In genomic region chr1:178542554-178543290, GRCh38 we compare ENCODE assay signal across 8 cellular contexts. TPM values are rescaled to one million over a fixed set of nuclear protein-coding genes. Genes with fewer than 3 reads are reported as not detected.
DNase-seq lines count a peak whose midpoint lies in the region; ATAC-seq and TF ChIP-seq lines count a peak whose summit lies in the region.

No MANE protein-coding gene starts in this region.

- H3K4me2 ChIP-seq in DND-41 (ENCODE audit: insufficient read depth, low read length), result peak overlapping the region; percentile 88

- H3K27ac ChIP-seq in DND-41 (ENCODE audit: low read length) (peak overlapping the region; percentile 62), RWPE2 (ENCODE audit: poor library complexity, severe bottlenecking) (peak overlapping the region; percentile 19), subcutaneous abdominal adipose tissue (ENCODE audit: low read depth, low read length) (peak overlapping the region; percentile 67)

- H3K4me1 ChIP-seq in DND-41 (ENCODE audit: insufficient read depth, low read length), result peaks cover 19% of the 10 kb centered on the region
- peaks cover 10% of the 10 kb centered on the region for H3K4me1 ChIP-seq in RWPE2 (ENCODE audit: insufficient read depth, poor library complexity, severe bottlenecking)
- H3K4me1 ChIP-seq in neuron (ENCODE audit: insufficient read depth, low read length), result peaks cover 7% of the 10 kb centered on the region
- H3K4me1 ChIP-seq in subcutaneous abdominal adipose tissue (ENCODE audit: control insufficient read depth in 5 of 5, insufficient read depth in 5 of 5, low read length in 5 of 5), result peaks cover 5 to 36% (median 30%) of the 10 kb centered on the region in 5 donors

- H4K20me1 ChIP-seq in DND-41 (ENCODE audit: insufficient read depth, low read length), result no peaks in the 10 kb centered on the region

- H3K9ac ChIP-seq in DND-41 (ENCODE audit: low read depth, low read length) (peak overlapping the region; percentile 58), subcutaneous abdominal adipose tissue (ENCODE audit: low read length in 5 of 5) (peak overlapping the region; percentile 26 to 81 (median 69))

- peak; percentile 80 for DNase-seq in DND-41
- DNase-seq in Jurkat, Clone E6-1 (ENCODE audit: low read depth, low spot score), result peak; percentile 42
- no peak for DNase-seq in RWPE2 (ENCODE audit: low spot score)
- peak; percentile 80 for DNase-seq in activated gamma-delta T cell treated with anti-CD3 and anti-CD28 coated beads, Interleukin-2, amount 50 U/mL, for 16 hours (ENCODE audit: low read depth)
- DNase-seq in foreskin melanocyte, result peak; percentile 81

- H2AFZ ChIP-seq in DND-41 (ENCODE audit: low read depth, low read length) (peak overlapping the region; percentile 93), neuron (ENCODE audit: low read depth, low read length) (peak overlapping the region; percentile 99)

- H3K27me3 ChIP-seq in DND-41 (ENCODE audit: insufficient read depth, low read length, poor library complexity), result peaks cover 5% of the 10 kb centered on the region
- no peaks in the 10 kb centered on the region for H3K27me3 ChIP-seq in RWPE2 (ENCODE audit: insufficient read depth, poor library complexity, severe bottlenecking)
- no peaks in the 10 kb centered on the region for H3K27me3 ChIP-seq in neuron (ENCODE audit: insufficient read depth, low read length)
- H3K27me3 ChIP-seq in subcutaneous abdominal adipose tissue (ENCODE audit: control insufficient read depth in 5 of 5, insufficient read depth in 4 of 5, low read length in 5 of 5), result peaks cover 0 to 12% (median 0%) of the 10 kb centered on the region in 5 donors

- ATAC-seq in DND-41 (ENCODE audit: insufficient read depth, low read depth) (peak; percentile 89), GM21723 (IDR thresholded peaks at IDR 0.05; ENCODE audit: unreplicated experiment) (peak; percentile 75), RWPE2 (ENCODE audit: low read depth) (peak; percentile 75)

- H3K4me3 ChIP-seq in DND-41 (ENCODE audit: low read depth in 1 of 2, low read length in 2 of 2) (peak overlapping the region; percentile 16 to 64; a peak in 3 of 4 replicates), RWPE2 (ENCODE audit: severe bottlenecking) (peak overlapping the region; percentile 49), neuron (ENCODE audit: low read length) (peak overlapping the region; percentile 89), subcutaneous abdominal adipose tissue (ENCODE audit: low read depth in 1 of 5, low read length in 5 of 5) (peak overlapping the region; percentile 83 to 93 (median 89))
- peak overlapping the region; percentile 83 for H3K4me3 ChIP-seq in Jurkat, Clone E6-1 (ENCODE audit: low read length)

- TF ChIP-seq CTCF in DND-41 (IDR thresholded peaks at IDR 0.05; ENCODE audit: borderline replicate concordance, extremely low read depth, low read length, poor library complexity, severe bottlenecking) (peak; percentile 93), RWPE2 (IDR thresholded peaks at IDR 0.05; ENCODE audit: poor library complexity, severe bottlenecking) (peak; percentile 99)

- H3K9me3 ChIP-seq in DND-41 (ENCODE audit: insufficient read depth, low read length, severe bottlenecking) (no peaks in the 10 kb centered on the region), RWPE2 (ENCODE audit: severe bottlenecking) (no peaks in the 10 kb centered on the region), neuron (ENCODE audit: low read length) (no peaks in the 10 kb centered on the region), subcutaneous abdominal adipose tissue (ENCODE audit: control insufficient read depth in 5 of 5, low read length in 5 of 5) (no peaks in the 10 kb centered on the region)

- no peaks in the 10 kb centered on the region for H3K79me2 ChIP-seq in DND-41 (ENCODE audit: insufficient read depth, low read length)

- H3K36me3 ChIP-seq in DND-41 (ENCODE audit: insufficient read depth, low read length) (no peaks in the 10 kb centered on the region), RWPE2 (ENCODE audit: low read depth) (no peaks in the 10 kb centered on the region), neuron (ENCODE audit: insufficient read depth, low read length) (peaks cover 3% of the 10 kb centered on the region), subcutaneous abdominal adipose tissue (ENCODE audit: control insufficient read depth in 5 of 5, insufficient read depth in 5 of 5, low read length in 5 of 5) (peaks cover 0 to 4% (median 0%) of the 10 kb centered on the region in 5 donors)

RNA-seq across cellular contexts. Expression of gene TEX35, which starts 29.8 kb away (rescaled TPM):
- not detected for polyA plus RNA-seq in Jurkat, Clone E6-1 (2012; ENCODE audit: insufficient read depth, insufficient read length)

RNA-seq across cellular contexts. Expression of gene CLEC20A, which starts 46.0 kb away (rescaled TPM):
- polyA plus RNA-seq in Jurkat, Clone E6-1 (2012; ENCODE audit: insufficient read depth, insufficient read length), result not detected
